ENCODE assay signal across 26 cellular contexts in the genomic region with DNA sequence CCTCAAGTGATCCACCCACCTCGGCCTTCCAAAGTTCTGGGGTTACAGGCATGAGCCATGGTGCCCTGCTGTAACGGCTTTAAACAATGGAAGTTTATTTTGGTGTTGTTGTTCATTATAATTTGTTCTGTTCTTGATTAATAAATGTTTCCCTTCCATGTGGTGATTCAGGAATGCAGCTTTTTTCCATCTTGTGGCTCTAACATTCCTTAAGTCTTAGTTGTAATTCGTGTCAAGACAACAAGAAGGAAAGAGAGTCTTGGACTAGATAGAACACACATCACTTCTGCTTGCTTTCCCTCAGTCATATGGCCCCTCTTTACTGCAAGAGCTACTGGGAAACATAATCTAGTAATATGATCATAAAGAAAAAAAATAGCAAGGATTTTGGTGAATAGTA.
"Had no signal": no experiment of that assay in that cellular context is flagged by ENCODE, and none has a peak within 500 bp of the region (broad histone marks: within the 10 kb centered on the region; RNA-seq: fewer than 3 reads in every experiment).

No MANE protein-coding gene starts in this region.

- H3K4me3 ChIP-seq: lower lobe of right lung, mucosa of descending colon, right lobe of liver, stomach, transverse colon, vagina had no signal

- FAIRE-seq: small intestine had no signal

- H3K27me3 ChIP-seq: brain microvascular endothelial cell, right lobe of liver, stomach, transverse colon, vagina had no signal

- H3K36me3 ChIP-seq: brain microvascular endothelial cell, lower lobe of right lung, right lobe of liver, stomach, transverse colon, vagina had no signal

- H3K4me1 ChIP-seq: lower lobe of right lung, right lobe of liver, stomach, vagina had no signal

- DNase-seq: activated CD4-positive, alpha-beta T cell treated with anti-CD3 and anti-CD28 coated beads for 4 hours; activated CD4-positive, alpha-beta T cell treated with anti-CD3 and anti-CD28 coated beads, Interleukin-2, amount 50 U/mL, for 48 hours; activated CD4-positive, CD25-positive, alpha-beta regulatory T cell; activated effector memory CD4-positive, alpha-beta T cell treated with anti-CD3 and anti-CD28 coated beads, Interleukin-2, amount 50 U/mL, for 16 hours; activated naive CD4-positive, alpha-beta T cell treated with anti-CD3 and anti-CD28 coated beads, Interleukin-2, amount 10 ng/mL, durations not matched to agents 7 days and 5 days; activated T-cell treated with anti-CD3 and anti-CD28 coated beads, Interleukin-2, amount 50 U/mL, for 72 hours; brain microvascular endothelial cell; caudate nucleus; dermis blood vessel endothelial cell; effector CD8-positive, alpha-beta T cell; lower lobe of right lung; mesendoderm; mucosa of descending colon; nephron progenitor cell; nucleus accumbens; posterior cingulate gyrus; right lobe of liver; small intestine; stimulated activated CD4-positive, alpha-beta T cell treated with anti-CD3 and anti-CD28 coated beads, Interleukin-2, amount 100 ng/mL, for 24 hours; stomach; T-helper 17 cell; transverse colon had no signal

- H3K9me3 ChIP-seq: lower lobe of right lung, mucosa of descending colon, right lobe of liver, stomach, transverse colon, vagina had no signal

- H3K4me3 Mint-ChIP-seq: activated naive CD4-positive, alpha-beta T cell treated with anti-CD3 and anti-CD28 coated beads, Interleukin-2, amount 10 ng/mL, durations not matched to agents 7 days and 5 days; activated T-cell treated with anti-CD3 and anti-CD28 coated beads, Interleukin-2, amount 50 U/mL, for 72 hours; nephron progenitor cell; stimulated activated effector memory CD8-positive, alpha-beta T cell treated with anti-CD3 and anti-CD28 coated beads, Interleukin-12 subunit alpha, Interleukin-12 subunit beta, amount 100 ng/mL, for 72 hours; T-helper 17 cell had no signal

- H3K27ac Mint-ChIP-seq: activated naive CD4-positive, alpha-beta T cell treated with anti-CD3 and anti-CD28 coated beads, Interleukin-2, amount 10 ng/mL, durations not matched to agents 7 days and 5 days; activated T-cell treated with anti-CD3 and anti-CD28 coated beads, Interleukin-2, amount 50 U/mL, for 72 hours; nephron progenitor cell; stimulated activated effector memory CD8-positive, alpha-beta T cell treated with anti-CD3 and anti-CD28 coated beads, Interleukin-12 subunit alpha, Interleukin-12 subunit beta, amount 100 ng/mL, for 72 hours; T-helper 17 cell had no signal

- H3K27ac ChIP-seq: brain microvascular endothelial cell, lower lobe of right lung, right lobe of liver, stomach, transverse colon, vagina had no signal

- H3K9me3 Mint-ChIP-seq: activated naive CD4-positive, alpha-beta T cell treated with anti-CD3 and anti-CD28 coated beads, Interleukin-2, amount 10 ng/mL, durations not matched to agents 7 days and 5 days; nephron progenitor cell had no signal

- ATAC-seq: activated T-cell treated with anti-CD3 and anti-CD28 coated beads, Interleukin-2, amount 50 U/mL, for 72 hours; esophagus mucosa; left lobe of liver; lower lobe of right lung; mucosa of descending colon; right lobe of liver; stimulated activated effector memory CD8-positive, alpha-beta T cell treated with anti-CD3 and anti-CD28 coated beads, Interleukin-12 subunit alpha, Interleukin-12 subunit beta, amount 100 ng/mL, for 72 hours; T-helper 17 cell had no signal

- H3K27me3 Mint-ChIP-seq: activated naive CD4-positive, alpha-beta T cell treated with anti-CD3 and anti-CD28 coated beads, Interleukin-2, amount 10 ng/mL, durations not matched to agents 7 days and 5 days; T-helper 17 cell had no signal

- H3K36me3 Mint-ChIP-seq: activated naive CD4-positive, alpha-beta T cell treated with anti-CD3 and anti-CD28 coated beads, Interleukin-2, amount 10 ng/mL, durations not matched to agents 7 days and 5 days; stimulated activated effector memory CD8-positive, alpha-beta T cell treated with anti-CD3 and anti-CD28 coated beads, Interleukin-12 subunit alpha, Interleukin-12 subunit beta, amount 100 ng/mL, for 72 hours had no signal

- H3K4me1 Mint-ChIP-seq: activated naive CD4-positive, alpha-beta T cell treated with anti-CD3 and anti-CD28 coated beads, Interleukin-2, amount 10 ng/mL, durations not matched to agents 7 days and 5 days; stimulated activated effector memory CD8-positive, alpha-beta T cell treated with anti-CD3 and anti-CD28 coated beads, Interleukin-12 subunit alpha, Interleukin-12 subunit beta, amount 100 ng/mL, for 72 hours; T-helper 17 cell had no signal
